ENCODE assay signal across 8 cellular contexts in the genomic region with DNA sequence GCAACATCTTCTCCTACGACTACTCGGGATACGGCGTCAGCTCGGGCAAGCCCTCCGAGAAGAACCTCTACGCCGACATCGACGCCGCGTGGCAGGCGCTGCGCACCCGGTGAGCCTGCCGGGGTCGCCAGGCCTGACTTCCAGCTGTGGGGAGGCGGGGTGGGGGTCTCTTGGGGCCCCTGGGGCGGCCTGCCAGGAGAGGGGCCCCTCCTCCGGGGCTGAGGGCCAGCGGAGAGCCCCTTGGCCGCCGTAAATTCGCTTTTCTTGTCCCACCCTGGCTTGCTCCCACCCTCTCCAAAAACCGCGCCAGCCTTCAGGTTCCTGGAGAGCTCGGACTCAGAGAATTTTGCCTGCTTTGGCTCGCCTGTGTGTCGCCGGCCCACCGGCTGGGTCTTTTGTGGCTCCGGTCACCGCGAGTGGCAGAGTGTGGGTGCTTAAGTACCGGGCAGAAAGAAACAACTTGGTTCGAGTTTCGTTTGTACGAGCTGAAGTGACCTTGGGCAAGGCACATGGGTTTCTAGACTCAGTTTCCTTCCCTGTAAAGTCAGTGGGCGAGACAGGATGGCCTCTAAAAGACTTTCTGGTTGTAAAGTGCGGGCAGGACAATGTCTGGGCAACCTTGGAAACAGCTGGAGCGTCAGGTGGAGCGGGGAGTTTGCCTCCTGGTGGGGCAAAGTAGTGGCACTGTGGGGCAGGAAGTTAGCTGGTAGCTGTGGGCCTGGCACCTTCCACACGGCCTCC. TPM values are rescaled to one million over a fixed set of nuclear protein-coding genes. Genes with fewer than 3 reads are reported as not detected.
DNase-seq lines count a peak whose midpoint lies in the region; ATAC-seq, FAIRE-seq and TF ChIP-seq lines count a peak whose summit lies in the region.

No MANE protein-coding gene starts in this region.

- H3K36me3 ChIP-seq in BE2C (no peaks in the 10 kb centered on the region), body of pancreas (replicated peaks in 1 of 2; ENCODE audit: insufficient read depth in 1 of 2, low read depth in 2 of 2) (no peaks in the 10 kb centered on the region), kidney (ENCODE audit: control insufficient read depth in 1 of 2, insufficient read depth in 2 of 2, low read length in 2 of 2) (no peaks in the 10 kb centered on the region)

- peak overlapping the region; percentile 67 for H3K4me3 ChIP-seq in BE2C (ENCODE audit: low read depth, low read length)
- H3K4me3 ChIP-seq in body of pancreas = peak overlapping the region; percentile 53 to 54
- peak overlapping the region; percentile 75 to 80 for H3K4me3 ChIP-seq in kidney (ENCODE audit: low read length in 2 of 2)

- CTCF ChIA-PET in RWPE1 (lab: Yijun Ruan, JAX) = interaction anchor here (0.6 to 2.7 kb wide), 16 partner anchors 22 to 276 kb away, joined by 3 to 25 read pairs (median 3); a partner anchor contains a TSS

- no peak for DNase-seq in BE2C
- peak; percentile 30 for DNase-seq in H4 (ENCODE audit: low spot score)
- peak; percentile 78 for DNase-seq in RWPE1 (ENCODE audit: low spot score)
- DNase-seq in body of pancreas = peak; percentile 38 to 62 (median 50)
- peak; percentile 84 for DNase-seq in kidney
- DNase-seq in stimulated activated CD4-positive, alpha-beta T cell treated with anti-CD3 and anti-CD28 coated beads, Interleukin-4, amount 100 ng/mL, for 1 hour = peak; percentile 18
- no peak for DNase-seq in NK-92 treated with Interleukin-12 subunit alpha and Interleukin-12 subunit beta, amount 100 ng/mL, for 24 hours (lab: John Stamatoyannopoulos, UW)

- no peaks in the 10 kb centered on the region for H3K9me3 ChIP-seq in BE2C
- H3K9me3 ChIP-seq in body of pancreas = no peaks in the 10 kb centered on the region
- no peaks in the 10 kb centered on the region for H3K9me3 ChIP-seq in kidney (ENCODE audit: control insufficient read depth in 1 of 2, low read length in 2 of 2)

- H3K4me1 ChIP-seq in BE2C (no peaks in the 10 kb centered on the region), body of pancreas (peaks cover 27% of the 10 kb centered on the region), kidney (ENCODE audit: control insufficient read depth in 1 of 2, insufficient read depth in 1 of 2, low read depth in 1 of 2, low read length in 2 of 2) (peaks cover 7% of the 10 kb centered on the region in 2 donors)

- peak in 1 of 3 donors; percentile 17 for TF ChIP-seq POLR2A in body of pancreas (IDR thresholded peaks at IDR 0.05)

- intact Hi-C loops in body of pancreas (cut with DNase I) (no loop called here), kidney (cut with DNase I) (no loop called here)

- ATAC-seq in body of pancreas (peak; percentile 27), HG02981 (IDR thresholded peaks at IDR 0.05; ENCODE audit: unreplicated experiment) (no peak)

- H3K27me3 ChIP-seq in BE2C (no peaks in the 10 kb centered on the region), body of pancreas (no peaks in the 10 kb centered on the region)

- WGBS in body of pancreas, 2 donors = 1 to 4% methylated on average over 9 to 42 of the region's 43 CpGs

- H3K9ac ChIP-seq in kidney (ENCODE audit: low read length in 2 of 2) = peak overlapping the region; percentile 67 to 70

- H3K27ac ChIP-seq in RWPE1 (peak overlapping the region; percentile 89), body of pancreas (peak overlapping the region; percentile 38 to 79 (median 58)), kidney (ENCODE audit: low read depth in 2 of 2, low read length in 2 of 2) (peak overlapping the region; percentile 62 to 75)

- TF ChIP-seq CTCF in BE2C (IDR thresholded peaks at IDR 0.05; ENCODE audit: low read depth, low read length) (0 out of 2 replicates have a peak, but pooled peaks have one; percentile 12), RWPE1 (conservative IDR thresholded peaks at IDR 0.05; ENCODE audit: low read depth) (no peak; the same call in 1 of the 2 replicates), body of pancreas (IDR thresholded peaks at IDR 0.05) (peak in 4 of 7 experiments; percentile 33 to 50 (median 40)), kidney (IDR thresholded peaks at IDR 0.05; ENCODE audit: borderline replicate concordance, extremely low read depth, insufficient read depth) (peak; percentile 16)

- POLR2A ChIA-PET in RWPE1 (lab: Yijun Ruan, JAX; ENCODE audit: low non-redundant PET) = interaction anchor here (0.9 kb wide), 1 partner anchor 116 kb away, joined by 3 read pairs; no protein-coding TSS in a partner anchor

- FAIRE-seq in kidney (lab: Jason Lieb, UNC) = no peak

RNA-seq across cellular contexts. Expression of a gene that starts 1.0 kb away (rescaled TPM):
- polyA plus RNA-seq in BE2C (2012; ENCODE audit: insufficient read depth, insufficient read length, low read depth) = 2.4 TPM
- total RNA-seq in H4 (2014; rRNA removed; shearing (Covaris generic)) = 3.5 and 11.0 TPM in 2 replicates
- total RNA-seq in body of pancreas (1 to 10 TPM; 3.6 to 5.3 TPM), kidney (18.8 TPM)
- 20.6 TPM for polyA plus RNA-seq in kidney (ENCODE audit: insufficient read depth, low read depth, low replicate concordance)

Comparison
In these comparisons a context has a peak if more than half of its experiments do, and no peak if none do; other contexts are left out.
1. DNase-seq: peak in H4 (single experiment), RWPE1 (single experiment), body of pancreas (4 of 4), kidney (single experiment) and stimulated activated CD4-positive, alpha-beta T cell treated with anti-CD3 and anti-CD28 coated beads, Interleukin-4, amount 100 ng/mL, for 1 hour (single experiment); none in BE2C (single experiment) and NK-92 treated with Interleukin-12 subunit alpha and Interleukin-12 subunit beta, amount 100 ng/mL, for 24 hours (single experiment).
2. Peak in every context shown above with its lines, with median percentiles within 50 percentile points of each other: H3K4me3 ChIP-seq and H3K27ac ChIP-seq.